14 cellular contexts compared by ENCODE assay signal in the genomic region with DNA sequence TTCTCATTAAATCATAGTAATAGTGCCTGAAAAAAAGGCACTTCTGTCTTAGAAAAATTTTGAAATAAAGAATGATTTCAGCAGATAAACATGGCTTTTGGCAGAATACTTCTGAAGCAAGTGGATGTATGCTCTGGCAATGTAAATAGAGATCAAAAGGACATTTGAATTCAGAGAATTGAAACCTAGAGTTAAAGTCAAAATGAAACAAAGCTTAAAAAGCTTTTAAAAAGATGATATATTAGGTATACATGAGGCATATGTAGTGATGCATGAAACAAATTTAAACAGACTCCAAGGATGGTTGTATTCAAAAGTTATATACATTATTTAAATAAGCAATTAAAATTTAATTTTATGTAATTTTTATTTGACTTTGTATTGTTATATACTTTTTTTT.
A peak's percentile ranks its signal among the peaks of the same experiment; 100 is the strongest.
DNase-seq lines count a peak whose midpoint lies in the region; ATAC-seq and TF ChIP-seq lines count a peak whose summit lies in the region.
"Had no signal": no experiment of that assay in that cellular context is flagged by ENCODE, and none has a peak within 500 bp of the region (broad histone marks: within the 10 kb centered on the region; RNA-seq: fewer than 3 reads in every experiment).

No MANE protein-coding gene starts in this region.

- peak overlapping the region; percentile 33 for H3K27ac ChIP-seq in OCI-LY3 (ENCODE audit: low read length)
- no peak overlapping the region for H3K27ac ChIP-seq in mammary epithelial cell (ENCODE audit: insufficient read depth, low read depth, low read length)
- no peak overlapping the region for H3K27ac ChIP-seq in CD8-positive, alpha-beta memory T cell (ENCODE audit: low read depth, low read length)
- H3K27ac ChIP-seq: BLaER1 treated with 17β-estradiol and CSF1 and Interleukin-3, amounts not matched to agents 10 nM and 100 nM; epithelial cell of prostate; thoracic aorta had no signal

- peaks cover 18% of the 10 kb centered on the region for H3K4me1 ChIP-seq in OCI-LY3 (ENCODE audit: low read length)
- no peaks in the 10 kb centered on the region for H3K4me1 ChIP-seq in mammary epithelial cell (ENCODE audit: insufficient read depth, low read length)
- H3K4me1 ChIP-seq in CD8-positive, alpha-beta memory T cell (ENCODE audit: insufficient read depth, low read length): no peaks in the 10 kb centered on the region

- CTCF ChIA-PET in mammary epithelial cell (lab: Charles Lee; ENCODE audit: low non-redundant PET): no interaction called here
- CTCF ChIA-PET in CD8-positive, alpha-beta memory T cell (lab: Charles Lee): no interaction called here

- peak overlapping the region; percentile 38 for H3K4me2 ChIP-seq in OCI-LY3 (ENCODE audit: low read length)
- no peak overlapping the region for H3K4me2 ChIP-seq in mammary epithelial cell (ENCODE audit: insufficient read depth, low read depth, low read length)
- H3K4me2 ChIP-seq: BLaER1 treated with 17β-estradiol and CSF1 and Interleukin-3, amounts not matched to agents 10 nM and 100 nM had no signal

- in situ Hi-C loops in mammary epithelial cell (cut with MboI; ENCODE audit: low sequenced_read_pairs in 2 of 2): no loop called here

- POLR2A ChIA-PET in CD8-positive, alpha-beta memory T cell (lab: Charles Lee): no interaction called here

- H4K20me1 ChIP-seq in OCI-LY3 (ENCODE audit: insufficient read depth, low read length): no peaks in the 10 kb centered on the region
- no peaks in the 10 kb centered on the region for H4K20me1 ChIP-seq in mammary epithelial cell (ENCODE audit: insufficient read depth, low read length)
- H4K20me1 ChIP-seq: BLaER1 treated with 17β-estradiol and CSF1 and Interleukin-3, amounts not matched to agents 10 nM and 100 nM had no signal

- H3K27me3 ChIP-seq in OCI-LY3 (ENCODE audit: low read depth, low read length): no peaks in the 10 kb centered on the region
- no peaks in the 10 kb centered on the region for H3K27me3 ChIP-seq in mammary epithelial cell (ENCODE audit: insufficient read depth, low read length)
- no peaks in the 10 kb centered on the region for H3K27me3 ChIP-seq in CD8-positive, alpha-beta memory T cell (ENCODE audit: insufficient read depth, low read length, poor library complexity, severe bottlenecking)
- H3K27me3 ChIP-seq: BLaER1 treated with 17β-estradiol and CSF1 and Interleukin-3, amounts not matched to agents 10 nM and 100 nM had no signal

- H3K79me2 ChIP-seq in OCI-LY3 (ENCODE audit: low read length) (no peaks in the 10 kb centered on the region), mammary epithelial cell (ENCODE audit: insufficient read depth, low read length) (no peaks in the 10 kb centered on the region)

- no peak for TF ChIP-seq CTCF in OCI-LY3 (IDR thresholded peaks at IDR 0.05; ENCODE audit: low read depth, low read length)
- no peak for TF ChIP-seq CTCF in mammary epithelial cell (conservative IDR thresholded peaks at IDR 0.05 in 1 of 2, IDR thresholded peaks at IDR 0.05 in 1 of 2; ENCODE audit: extremely low read depth in 1 of 2, insufficient read depth in 1 of 2, low read depth in 1 of 2, low read length in 2 of 2)

- no peak overlapping the region for H3K27ac Mint-ChIP-seq in effector memory CD8-positive, alpha-beta T cell
- no peak overlapping the region for H3K27ac Mint-ChIP-seq in CD8-positive, alpha-beta memory T cell
- H3K27ac Mint-ChIP-seq: activated naive CD4-positive, alpha-beta T cell treated with anti-CD3 and anti-CD28 coated beads for 36 hours had no signal

- no peak for DNase-seq in effector memory CD8-positive, alpha-beta T cell
- DNase-seq in mammary epithelial cell: no peak
- no peak for DNase-seq in SIG-M5 treated with dmso at 0.1 percent for 504 hours (lab: John Stamatoyannopoulos, UW; ENCODE audit: unreplicated experiment)
- no peak for DNase-seq in CD8-positive, alpha-beta memory T cell
- DNase-seq: activated naive CD4-positive, alpha-beta T cell treated with anti-CD3 and anti-CD28 coated beads for 36 hours; hippocampal formation; NCI-H510A had no signal

- H3K9me3 ChIP-seq in OCI-LY3 (ENCODE audit: insufficient read depth, low read length) (no peaks in the 10 kb centered on the region), mammary epithelial cell (replicated peaks; ENCODE audit: insufficient read depth, low read length) (no peaks in the 10 kb centered on the region)
- H3K9me3 ChIP-seq in CD8-positive, alpha-beta memory T cell (ENCODE audit: low read length): no peaks in the 10 kb centered on the region
- H3K9me3 ChIP-seq: thoracic aorta had no signal

- no peak overlapping the region for H2AFZ ChIP-seq in OCI-LY3 (ENCODE audit: low read depth, low read length)
- H2AFZ ChIP-seq in mammary epithelial cell (ENCODE audit: low read depth, low read length): no peak overlapping the region

- H3K4me1 Mint-ChIP-seq in effector memory CD8-positive, alpha-beta T cell (ENCODE audit: low read depth in 2 of 2): no peaks in the 10 kb centered on the region
- H3K4me1 Mint-ChIP-seq in CD8-positive, alpha-beta memory T cell: no peaks in the 10 kb centered on the region

- H3K36me3 Mint-ChIP-seq in effector memory CD8-positive, alpha-beta T cell (ENCODE audit: insufficient read depth): no peaks in the 10 kb centered on the region
- H3K36me3 Mint-ChIP-seq in CD8-positive, alpha-beta memory T cell: no peaks in the 10 kb centered on the region

- ATAC-seq in GM19035 (IDR thresholded peaks at IDR 0.05; ENCODE audit: unreplicated experiment) (peak; percentile 80), GM21723 (IDR thresholded peaks at IDR 0.05; ENCODE audit: unreplicated experiment) (peak; percentile 85), HG03066 (IDR thresholded peaks at IDR 0.05; ENCODE audit: low read depth, unreplicated experiment) (peak; percentile 92)
- ATAC-seq in effector memory CD8-positive, alpha-beta T cell (replicated peaks): no peak

- peaks cover 0 to 2% of the 10 kb centered on the region in 2 donors for H3K9me3 Mint-ChIP-seq in effector memory CD8-positive, alpha-beta T cell
- H3K9me3 Mint-ChIP-seq in CD8-positive, alpha-beta memory T cell: peaks cover 0 to 8% (median 3%) of the 10 kb centered on the region in 5 donors
- H3K9me3 Mint-ChIP-seq: activated naive CD4-positive, alpha-beta T cell treated with anti-CD3 and anti-CD28 coated beads for 36 hours had no signal

- BruUV-seq in mammary epithelial cell (replicated peaks; lab: Mats Ljungman, UMichigan): no TSS peak

- no peak overlapping the region for H3K4me3 Mint-ChIP-seq in effector memory CD8-positive, alpha-beta T cell
- H3K4me3 Mint-ChIP-seq in CD8-positive, alpha-beta memory T cell: no peak overlapping the region
- H3K4me3 Mint-ChIP-seq: activated naive CD4-positive, alpha-beta T cell treated with anti-CD3 and anti-CD28 coated beads for 36 hours had no signal

- H3K36me3 ChIP-seq in OCI-LY3 (replicated peaks; ENCODE audit: low read depth, low read length) (no peaks in the 10 kb centered on the region), mammary epithelial cell (ENCODE audit: insufficient read depth, low read length) (no peaks in the 10 kb centered on the region)
- H3K36me3 ChIP-seq in CD8-positive, alpha-beta memory T cell (ENCODE audit: insufficient read depth, low read length): no peaks in the 10 kb centered on the region
- H3K36me3 ChIP-seq: BLaER1 treated with 17β-estradiol and CSF1 and Interleukin-3, amounts not matched to agents 10 nM and 100 nM; thoracic aorta had no signal

- peak overlapping the region; percentile 25; the same call in 1 of the 2 replicates for H3K4me3 ChIP-seq in OCI-LY3 (ENCODE audit: low read length)
- H3K4me3 ChIP-seq in mammary epithelial cell (replicated peaks in 1 of 3; ENCODE audit: insufficient read depth in 1 of 3, low read depth in 2 of 3, low read length in 3 of 3): no peak overlapping the region
- no peak overlapping the region for H3K4me3 ChIP-seq in CD8-positive, alpha-beta memory T cell (ENCODE audit: low read length)
- H3K4me3 ChIP-seq: BLaER1 treated with 17β-estradiol and CSF1 and Interleukin-3, amounts not matched to agents 10 nM and 100 nM; thoracic aorta had no signal

- H3K9ac ChIP-seq in OCI-LY3 (ENCODE audit: low read length) (no peak overlapping the region), mammary epithelial cell (ENCODE audit: insufficient read depth, low read length) (no peak overlapping the region)
- H3K9ac ChIP-seq: BLaER1 treated with 17β-estradiol and CSF1 and Interleukin-3, amounts not matched to agents 10 nM and 100 nM had no signal

- intact Hi-C loops in mammary epithelial cell (cut with micrococcal nuclease): no loop called here

- dilution Hi-C loops in mammary epithelial cell (cut with HindIII; ENCODE audit: low sequenced_read_pairs): no loop called here

- H3K27me3 Mint-ChIP-seq in effector memory CD8-positive, alpha-beta T cell: no peaks in the 10 kb centered on the region
- no peaks in the 10 kb centered on the region for H3K27me3 Mint-ChIP-seq in CD8-positive, alpha-beta memory T cell
